ENCODE assay signal across 7 cellular contexts in genomic region chr10:47566108-47566699, GRCh38. TPM values are rescaled to one million over a fixed set of nuclear protein-coding genes. Genes with fewer than 3 reads are reported as not detected.
A peak's percentile ranks its signal among the peaks of the same experiment; 100 is the strongest.
DNase-seq lines count a peak whose midpoint lies in the region; ATAC-seq and TF ChIP-seq lines count a peak whose summit lies in the region.
"Not testable (repeated sequence)": the region's sequence is repeated elsewhere in the genome, so short reads cannot be mapped to it uniquely, and the experiment has no call there.

No MANE protein-coding gene starts in this region.

- H3K27me3 ChIP-seq in H7 (ENCODE audit: control insufficient read depth, insufficient read depth, low read length) = not testable (repeated sequence)

- H3K36me3 Mint-ChIP-seq in activated CD8-positive, alpha-beta T cell treated with anti-CD3 and anti-CD28 coated beads for 36 hours (ENCODE audit: low read depth); activated naive CD8-positive, alpha-beta T cell treated with anti-CD3 and anti-CD28 coated beads, Interleukin-2, amount 10 ng/mL, durations not matched to agents 7 days and 5 days; central memory CD8-positive, alpha-beta T cell (ENCODE audit: insufficient read depth); naive thymus-derived CD8-positive, alpha-beta T cell; stimulated activated memory B cell treated with anti-CD40 and anti-IgM and Interleukin-4, amounts not matched to agents 10 μg/mL and 1 μg/mL and 100 μg/mL, for 72 hours: not testable (repeated sequence)

- not testable (repeated sequence) for H3K4me3 ChIP-seq in H7 (ENCODE audit: insufficient read depth, low read depth, low read length)

- not testable (repeated sequence) for H3K36me3 ChIP-seq in H7 (replicated peaks; ENCODE audit: control insufficient read depth, insufficient read depth, low read length)

- not testable (repeated sequence) for TF ChIP-seq CTCF in activated CD8-positive, alpha-beta T cell treated with anti-CD3 and anti-CD28 coated beads for 36 hours (IDR thresholded peaks at IDR 0.05)

- POLR2A ChIA-PET in activated CD8-positive, alpha-beta T cell treated with anti-CD3 and anti-CD28 coated beads for 36 hours (lab: Charles Lee); activated naive CD8-positive, alpha-beta T cell treated with anti-CD3 and anti-CD28 coated beads, Interleukin-2, amount 10 ng/mL, durations not matched to agents 7 days and 5 days (lab: Charles Lee); naive thymus-derived CD8-positive, alpha-beta T cell (lab: Charles Lee): not testable (repeated sequence)

- intact Hi-C loops in activated CD8-positive, alpha-beta T cell treated with anti-CD3 and anti-CD28 coated beads for 36 hours (cut with micrococcal nuclease) = not testable (repeated sequence)

- H3K4me3 Mint-ChIP-seq in activated CD8-positive, alpha-beta T cell treated with anti-CD3 and anti-CD28 coated beads for 36 hours; activated naive CD8-positive, alpha-beta T cell treated with anti-CD3 and anti-CD28 coated beads, Interleukin-2, amount 10 ng/mL, durations not matched to agents 7 days and 5 days; central memory CD8-positive, alpha-beta T cell; naive thymus-derived CD8-positive, alpha-beta T cell; stimulated activated memory B cell treated with anti-CD40 and anti-IgM and Interleukin-4, amounts not matched to agents 10 μg/mL and 1 μg/mL and 100 μg/mL, for 72 hours; stimulated activated naive CD8-positive, alpha-beta T cell treated with anti-CD3 and anti-CD28 coated beads, Interleukin-15, amount 100 ng/mL, for 72 hours: not testable (repeated sequence)

- CTCF ChIA-PET in activated CD8-positive, alpha-beta T cell treated with anti-CD3 and anti-CD28 coated beads for 36 hours (lab: Charles Lee) = not testable (repeated sequence)

- peak; percentile 55 for ATAC-seq in activated CD8-positive, alpha-beta T cell treated with anti-CD3 and anti-CD28 coated beads for 36 hours
- peak; percentile 26 for ATAC-seq in activated naive CD8-positive, alpha-beta T cell treated with anti-CD3 and anti-CD28 coated beads, Interleukin-2, amount 10 ng/mL, durations not matched to agents 7 days and 5 days (ENCODE audit: low read depth)
- ATAC-seq in central memory CD8-positive, alpha-beta T cell (replicated peaks; ENCODE audit: extremely low read depth, poor library complexity, severe bottlenecking) = peak; percentile 27
- peak; percentile 57 to 69 for ATAC-seq in naive thymus-derived CD8-positive, alpha-beta T cell
- ATAC-seq in stimulated activated memory B cell treated with anti-CD40 and anti-IgM and Interleukin-4, amounts not matched to agents 10 μg/mL and 1 μg/mL and 100 μg/mL, for 72 hours = peak; percentile 52
- peak; percentile 48 for ATAC-seq in stimulated activated naive CD8-positive, alpha-beta T cell treated with anti-CD3 and anti-CD28 coated beads, Interleukin-15, amount 100 ng/mL, for 72 hours

- H3K27ac Mint-ChIP-seq in activated CD8-positive, alpha-beta T cell treated with anti-CD3 and anti-CD28 coated beads for 36 hours; activated naive CD8-positive, alpha-beta T cell treated with anti-CD3 and anti-CD28 coated beads, Interleukin-2, amount 10 ng/mL, durations not matched to agents 7 days and 5 days; central memory CD8-positive, alpha-beta T cell (ENCODE audit: low read depth); naive thymus-derived CD8-positive, alpha-beta T cell; stimulated activated memory B cell treated with anti-CD40 and anti-IgM and Interleukin-4, amounts not matched to agents 10 μg/mL and 1 μg/mL and 100 μg/mL, for 72 hours; stimulated activated naive CD8-positive, alpha-beta T cell treated with anti-CD3 and anti-CD28 coated beads, Interleukin-15, amount 100 ng/mL, for 72 hours: not testable (repeated sequence)

- not testable (repeated sequence) for H3K9me3 Mint-ChIP-seq in activated CD8-positive, alpha-beta T cell treated with anti-CD3 and anti-CD28 coated beads for 36 hours; activated naive CD8-positive, alpha-beta T cell treated with anti-CD3 and anti-CD28 coated beads, Interleukin-2, amount 10 ng/mL, durations not matched to agents 7 days and 5 days; central memory CD8-positive, alpha-beta T cell; naive thymus-derived CD8-positive, alpha-beta T cell; stimulated activated memory B cell treated with anti-CD40 and anti-IgM and Interleukin-4, amounts not matched to agents 10 μg/mL and 1 μg/mL and 100 μg/mL, for 72 hours; stimulated activated naive CD8-positive, alpha-beta T cell treated with anti-CD3 and anti-CD28 coated beads, Interleukin-15, amount 100 ng/mL, for 72 hours

- peak; percentile 0 for DNase-seq in H7
- DNase-seq in activated CD8-positive, alpha-beta T cell treated with anti-CD3 and anti-CD28 coated beads for 36 hours; activated naive CD8-positive, alpha-beta T cell treated with anti-CD3 and anti-CD28 coated beads, Interleukin-2, amount 10 ng/mL, durations not matched to agents 7 days and 5 days; central memory CD8-positive, alpha-beta T cell (ENCODE audit: low spot score in 2 of 2); naive thymus-derived CD8-positive, alpha-beta T cell; stimulated activated naive CD8-positive, alpha-beta T cell treated with anti-CD3 and anti-CD28 coated beads, Interleukin-15, amount 100 ng/mL, for 72 hours: not testable (repeated sequence)

- not testable (repeated sequence) for H3K27me3 Mint-ChIP-seq in activated CD8-positive, alpha-beta T cell treated with anti-CD3 and anti-CD28 coated beads for 36 hours; activated naive CD8-positive, alpha-beta T cell treated with anti-CD3 and anti-CD28 coated beads, Interleukin-2, amount 10 ng/mL, durations not matched to agents 7 days and 5 days; central memory CD8-positive, alpha-beta T cell; naive thymus-derived CD8-positive, alpha-beta T cell; stimulated activated memory B cell treated with anti-CD40 and anti-IgM and Interleukin-4, amounts not matched to agents 10 μg/mL and 1 μg/mL and 100 μg/mL, for 72 hours; stimulated activated naive CD8-positive, alpha-beta T cell treated with anti-CD3 and anti-CD28 coated beads, Interleukin-15, amount 100 ng/mL, for 72 hours

- not testable (repeated sequence) for H3K4me1 Mint-ChIP-seq in activated CD8-positive, alpha-beta T cell treated with anti-CD3 and anti-CD28 coated beads for 36 hours (ENCODE audit: low read depth); activated naive CD8-positive, alpha-beta T cell treated with anti-CD3 and anti-CD28 coated beads, Interleukin-2, amount 10 ng/mL, durations not matched to agents 7 days and 5 days; central memory CD8-positive, alpha-beta T cell; naive thymus-derived CD8-positive, alpha-beta T cell; stimulated activated memory B cell treated with anti-CD40 and anti-IgM and Interleukin-4, amounts not matched to agents 10 μg/mL and 1 μg/mL and 100 μg/mL, for 72 hours; stimulated activated naive CD8-positive, alpha-beta T cell treated with anti-CD3 and anti-CD28 coated beads, Interleukin-15, amount 100 ng/mL, for 72 hours

RNA-seq across cellular contexts. Expression of gene AGAP9, which starts 42.8 kb away (rescaled TPM):
- total RNA-seq in H7 (2014; rRNA removed; shearing (Covaris generic)) = 3.3 and 5.3 TPM in 2 replicates
- total RNA-seq in activated CD8-positive, alpha-beta T cell treated with anti-CD3 and anti-CD28 coated beads for 36 hours = 1 to 10 TPM; 3.4 to 3.6 TPM
- 1 to 10 TPM; 4.3 to 4.9 TPM for total RNA-seq in activated naive CD8-positive, alpha-beta T cell treated with anti-CD3 and anti-CD28 coated beads, Interleukin-2, amount 10 ng/mL, durations not matched to agents 7 days and 5 days
- total RNA-seq in naive thymus-derived CD8-positive, alpha-beta T cell = 10 to 100 TPM in 1 of 2 experiments, 1 to 10 TPM in 1; 9.0 to 10.1 TPM
- under 1 TPM; 0.09 to 0.31 (median 0.17) TPM for polyA plus RNA-seq in naive thymus-derived CD8-positive, alpha-beta T cell
